In the genomic region with DNA sequence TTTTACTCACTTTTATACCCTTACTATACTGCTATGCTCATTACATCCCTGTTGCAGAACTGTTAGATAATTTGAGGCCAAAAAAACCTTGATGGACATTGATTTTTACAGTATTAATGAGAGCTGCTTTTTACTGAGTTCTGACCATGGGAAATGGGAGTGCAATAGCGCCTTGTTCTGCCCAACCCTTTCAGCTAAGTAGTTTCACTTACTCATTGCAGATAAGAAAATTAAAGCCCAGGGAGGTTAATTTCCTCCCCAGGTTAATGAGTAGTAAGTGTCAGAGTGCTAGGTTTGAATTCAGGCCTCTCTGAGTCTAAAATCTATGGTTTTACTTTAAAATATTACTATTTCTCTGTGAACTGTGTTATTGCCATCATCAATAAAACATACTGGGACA, we compare ENCODE assay signal across 12 cellular contexts.
DNase-seq lines count a peak whose midpoint lies in the region; ATAC-seq and TF ChIP-seq lines count a peak whose summit lies in the region.
"Had no signal": no experiment of that assay in that cellular context is flagged by ENCODE, and none has a peak within 500 bp of the region (broad histone marks: within the 10 kb centered on the region; RNA-seq: fewer than 3 reads in every experiment).

No MANE protein-coding gene starts in this region.

- H3K4me3 Mint-ChIP-seq in CD4-positive, alpha-beta memory T cell: peak overlapping the region in 3 of 8 donors; percentile 9 to 22 (median 20)
- H3K4me3 Mint-ChIP-seq in T-helper 17 cell: no peak overlapping the region
- no peak overlapping the region for H3K4me3 Mint-ChIP-seq in glutamatergic neuron (ENCODE audit: unreplicated experiment)

- no peaks in the 10 kb centered on the region for H3K27me3 ChIP-seq in CD4-positive, alpha-beta memory T cell (ENCODE audit: insufficient read depth, low read length)
- no peaks in the 10 kb centered on the region for H3K27me3 ChIP-seq in muscle layer of duodenum (ENCODE audit: low read depth, low read length)
- H3K27me3 ChIP-seq: MG63, right lobe of liver had no signal

- H3K27ac Mint-ChIP-seq in CD4-positive, alpha-beta memory T cell: peak overlapping the region; percentile 28 to 75 (median 37)
- peak overlapping the region; percentile 49 for H3K27ac Mint-ChIP-seq in T-helper 17 cell
- H3K27ac Mint-ChIP-seq in glutamatergic neuron (ENCODE audit: unreplicated experiment): no peak overlapping the region

- peaks cover 7% of the 10 kb centered on the region for H3K36me3 ChIP-seq in CD4-positive, alpha-beta memory T cell (ENCODE audit: insufficient read depth, low read length)
- peaks cover 0 to 15% of the 10 kb centered on the region in 2 donors for H3K36me3 ChIP-seq in muscle layer of duodenum (ENCODE audit: control insufficient read depth in 1 of 2, insufficient read depth in 2 of 2, low read length in 2 of 2)

- CTCF ChIA-PET in CD4-positive, alpha-beta memory T cell (lab: Charles Lee; ENCODE audit: partially characterized antibody): interaction anchor here (14.1 kb wide), 1 partner anchor 230 kb away, joined by 255 read pairs; no protein-coding TSS in a partner anchor

- no peaks in the 10 kb centered on the region for H3K9me3 Mint-ChIP-seq in CD4-positive, alpha-beta memory T cell
- no peaks in the 10 kb centered on the region for H3K9me3 Mint-ChIP-seq in glutamatergic neuron (ENCODE audit: unreplicated experiment)

- H3K9me3 ChIP-seq in CD4-positive, alpha-beta memory T cell (ENCODE audit: control insufficient read depth in 1 of 2, low read length in 2 of 2): no peaks in the 10 kb centered on the region
- no peaks in the 10 kb centered on the region for H3K9me3 ChIP-seq in T-helper 17 cell (ENCODE audit: control insufficient read depth, low read length, poor library complexity, severe bottlenecking)
- H3K9me3 ChIP-seq in muscle layer of duodenum (ENCODE audit: control insufficient read depth in 1 of 2, low read length in 2 of 2): no peaks in the 10 kb centered on the region
- H3K9me3 ChIP-seq: MG63, right lobe of liver had no signal

- ATAC-seq in GM21619 (IDR thresholded peaks at IDR 0.05; ENCODE audit: unreplicated experiment) (peak; percentile 59), T-helper 17 cell (no peak), HG03520 (IDR thresholded peaks at IDR 0.05; ENCODE audit: unreplicated experiment) (no peak)
- ATAC-seq: right lobe of liver had no signal

- no peak overlapping the region for H3K27ac ChIP-seq in CD4-positive, alpha-beta memory T cell (ENCODE audit: low read depth, low read length)
- peak overlapping the region; percentile 86 for H3K27ac ChIP-seq in muscle layer of duodenum (ENCODE audit: low read length)
- H3K27ac ChIP-seq: HL-60 had no signal

- H3K36me3 Mint-ChIP-seq in CD4-positive, alpha-beta memory T cell: peaks cover 7 to 23% of the 10 kb centered on the region in 2 donors
- H3K36me3 Mint-ChIP-seq in T-helper 17 cell (ENCODE audit: low read depth) (peaks cover 3% of the 10 kb centered on the region), glutamatergic neuron (ENCODE audit: unreplicated experiment) (no peaks in the 10 kb centered on the region)

- POLR2A ChIA-PET in CD4-positive, alpha-beta memory T cell (lab: Charles Lee; ENCODE audit: partially characterized antibody): no interaction called here

- DNase-seq in CD4-positive, alpha-beta memory T cell: no peak
- DNase-seq in T-helper 17 cell: no peak
- no peak for DNase-seq in glutamatergic neuron
- no peak for DNase-seq in foreskin fibroblast
- no peak for DNase-seq in activated CD8-positive, alpha-beta memory T cell treated with anti-CD3 and anti-CD28 coated beads, Interleukin-2, amount 50 U/mL, for 48 hours
- DNase-seq: AML-193, MG63, right lobe of liver had no signal

- H3K4me1 ChIP-seq in CD4-positive, alpha-beta memory T cell (ENCODE audit: insufficient read depth, low read length): peaks cover 17% of the 10 kb centered on the region
- peaks cover 8 to 46% of the 10 kb centered on the region in 2 donors for H3K4me1 ChIP-seq in muscle layer of duodenum (ENCODE audit: control insufficient read depth in 1 of 2, insufficient read depth in 2 of 2, low read length in 2 of 2)

- H3K27me3 Mint-ChIP-seq in CD4-positive, alpha-beta memory T cell: no peaks in the 10 kb centered on the region
- H3K27me3 Mint-ChIP-seq in T-helper 17 cell: no peaks in the 10 kb centered on the region
- H3K27me3 Mint-ChIP-seq in glutamatergic neuron (ENCODE audit: unreplicated experiment): no peaks in the 10 kb centered on the region

- peaks cover 7 to 8% (median 8%) of the 10 kb centered on the region in 4 donors for H3K4me1 Mint-ChIP-seq in CD4-positive, alpha-beta memory T cell
- H3K4me1 Mint-ChIP-seq in T-helper 17 cell: peaks cover 2% of the 10 kb centered on the region
- H3K4me1 Mint-ChIP-seq in glutamatergic neuron (ENCODE audit: low read depth, unreplicated experiment): peaks cover 7% of the 10 kb centered on the region

- H3K4me3 ChIP-seq in CD4-positive, alpha-beta memory T cell (ENCODE audit: low read length in 2 of 2): no peak overlapping the region
- H3K4me3 ChIP-seq in muscle layer of duodenum (ENCODE audit: low read depth in 1 of 2, low read length in 2 of 2) (peak overlapping the region in 1 of 2 donors; percentile 24), foreskin fibroblast (ENCODE audit: low read depth in 1 of 2, low read length in 2 of 2) (no peak overlapping the region)
- H3K4me3 ChIP-seq: MG63, right lobe of liver had no signal

- TF ChIP-seq CTCF in glutamatergic neuron (IDR thresholded peaks at IDR 0.05; ENCODE audit: partially characterized antibody, unreplicated experiment) (no peak), foreskin fibroblast (IDR thresholded peaks at IDR 0.05; ENCODE audit: low read depth, low read length) (no peak)

- intact Hi-C loops in CD4-positive, alpha-beta memory T cell (cut with micrococcal nuclease): loop anchor here (5.0 kb wide), 1 partner anchor 113 kb away; no protein-coding TSS in a partner anchor
